Comparison of ENCODE assay signal across 1 cellular context in the genomic region with DNA sequence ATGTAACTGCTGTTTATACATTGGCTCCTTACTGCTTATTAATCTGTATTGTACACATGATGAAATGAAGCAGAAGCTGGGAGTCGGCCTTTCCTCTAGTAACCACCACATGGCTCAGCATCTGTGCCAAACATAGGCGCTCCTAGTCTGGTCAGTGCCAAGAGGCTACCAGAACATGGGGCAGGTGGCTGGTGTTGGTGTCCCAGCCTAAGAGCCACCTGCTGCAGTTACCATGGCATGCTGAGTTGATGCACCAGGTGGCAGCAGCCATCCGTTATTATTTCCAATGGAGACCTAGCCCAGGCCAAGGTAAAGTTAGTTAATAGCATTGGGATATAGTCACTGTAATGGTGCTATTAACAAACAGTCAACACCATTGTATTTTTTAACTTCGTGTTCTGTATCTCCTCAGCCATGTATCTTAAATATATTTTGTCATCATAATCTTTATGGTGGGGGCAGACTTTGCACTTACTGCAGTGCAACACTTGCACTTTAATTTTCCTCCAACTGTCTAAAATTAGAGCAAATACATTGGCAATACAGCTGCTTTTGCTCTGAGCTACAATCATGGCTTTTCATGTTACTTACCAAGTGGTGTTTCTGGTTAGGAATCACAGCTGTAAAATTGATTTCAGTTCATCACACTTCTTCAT.
TF ChIP-seq lines count a peak whose summit lies in the region.

No MANE protein-coding gene starts in this region.

TF ChIP-seq in K562, 482 proteins besides CTCF, POLR2A, EP300 and RAD21 (continued from another document and continues in another):
- TF ChIP-seq PML (IDR thresholded peaks at IDR 0.05; ENCODE audit: low read length) = peak; percentile 13; the same call in 1 of the 2 replicates
- no peak for TF ChIP-seq HOXB6 (CRISPR knock-in tag; IDR thresholded peaks at IDR 0.05; ENCODE audit: borderline replicate concordance)
- TF ChIP-seq TCFL5 (CRISPR knock-in tag; conservative IDR thresholded peaks at IDR 0.05) = no peak
- TF ChIP-seq CREB1 (IDR thresholded peaks at IDR 0.05) = no peak
- TF ChIP-seq CREB1 (CRISPR knock-in tag; IDR thresholded peaks at IDR 0.05) = no peak
- TF ChIP-seq ZNF561 (CRISPR knock-in tag; conservative IDR thresholded peaks at IDR 0.05) = no peak
- no peak for TF ChIP-seq HNRNPUL1 (IDR thresholded peaks at IDR 0.05; ENCODE audit: low read length)
- no peak for TF ChIP-seq HNRNPLL (IDR thresholded peaks at IDR 0.05; ENCODE audit: low read depth, low read length, poor library complexity, severe bottlenecking)
- TF ChIP-seq, protein P1, sequence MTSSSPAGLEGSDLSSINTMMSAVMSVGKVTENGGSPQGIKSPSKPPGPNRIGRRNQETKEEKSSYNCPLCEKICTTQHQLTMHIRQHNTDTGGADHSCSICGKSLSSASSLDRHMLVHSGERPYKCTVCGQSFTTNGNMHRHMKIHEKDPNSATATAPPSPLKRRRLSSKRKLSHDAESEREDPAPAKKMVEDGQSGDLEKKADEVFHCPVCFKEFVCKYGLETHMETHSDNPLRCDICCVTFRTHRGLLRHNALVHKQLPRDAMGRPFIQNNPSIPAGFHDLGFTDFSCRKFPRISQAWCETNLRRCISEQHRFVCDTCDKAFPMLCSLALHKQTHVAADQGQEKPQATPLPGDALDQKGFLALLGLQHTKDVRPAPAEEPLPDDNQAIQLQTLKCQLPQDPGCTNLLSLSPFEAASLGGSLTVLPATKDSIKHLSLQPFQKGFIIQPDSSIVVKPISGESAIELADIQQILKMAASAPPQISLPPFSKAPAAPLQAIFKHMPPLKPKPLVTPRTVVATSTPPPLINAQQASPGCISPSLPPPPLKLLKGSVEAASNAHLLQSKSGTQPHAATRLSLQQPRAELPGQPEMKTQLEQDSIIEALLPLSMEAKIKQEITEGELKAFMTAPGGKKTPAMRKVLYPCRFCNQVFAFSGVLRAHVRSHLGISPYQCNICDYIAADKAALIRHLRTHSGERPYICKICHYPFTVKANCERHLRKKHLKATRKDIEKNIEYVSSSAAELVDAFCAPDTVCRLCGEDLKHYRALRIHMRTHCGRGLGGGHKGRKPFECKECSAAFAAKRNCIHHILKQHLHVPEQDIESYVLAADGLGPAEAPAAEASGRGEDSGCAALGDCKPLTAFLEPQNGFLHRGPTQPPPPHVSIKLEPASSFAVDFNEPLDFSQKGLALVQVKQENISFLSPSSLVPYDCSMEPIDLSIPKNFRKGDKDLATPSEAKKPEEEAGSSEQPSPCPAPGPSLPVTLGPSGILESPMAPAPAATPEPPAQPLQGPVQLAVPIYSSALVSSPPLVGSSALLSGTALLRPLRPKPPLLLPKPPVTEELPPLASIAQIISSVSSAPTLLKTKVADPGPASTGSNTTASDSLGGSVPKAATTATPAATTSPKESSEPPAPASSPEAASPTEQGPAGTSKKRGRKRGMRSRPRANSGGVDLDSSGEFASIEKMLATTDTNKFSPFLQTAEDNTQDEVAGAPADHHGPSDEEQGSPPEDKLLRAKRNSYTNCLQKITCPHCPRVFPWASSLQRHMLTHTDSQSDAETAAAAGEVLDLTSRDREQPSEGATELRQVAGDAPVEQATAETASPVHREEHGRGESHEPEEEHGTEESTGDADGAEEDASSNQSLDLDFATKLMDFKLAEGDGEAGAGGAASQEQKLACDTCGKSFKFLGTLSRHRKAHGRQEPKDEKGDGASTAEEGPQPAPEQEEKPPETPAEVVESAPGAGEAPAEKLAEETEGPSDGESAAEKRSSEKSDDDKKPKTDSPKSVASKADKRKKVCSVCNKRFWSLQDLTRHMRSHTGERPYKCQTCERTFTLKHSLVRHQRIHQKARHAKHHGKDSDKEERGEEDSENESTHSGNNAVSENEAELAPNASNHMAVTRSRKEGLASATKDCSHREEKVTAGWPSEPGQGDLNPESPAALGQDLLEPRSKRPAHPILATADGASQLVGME (CRISPR knock-in tag; IDR thresholded peaks at IDR 0.05) = 0 out of 2 replicates have a peak, but pooled peaks have one; percentile 28
- TF ChIP-seq MEF2A (IDR thresholded peaks at IDR 0.05; ENCODE audit: control insufficient read depth, low read depth, low read length) = no peak
- TF ChIP-seq, protein P2, sequence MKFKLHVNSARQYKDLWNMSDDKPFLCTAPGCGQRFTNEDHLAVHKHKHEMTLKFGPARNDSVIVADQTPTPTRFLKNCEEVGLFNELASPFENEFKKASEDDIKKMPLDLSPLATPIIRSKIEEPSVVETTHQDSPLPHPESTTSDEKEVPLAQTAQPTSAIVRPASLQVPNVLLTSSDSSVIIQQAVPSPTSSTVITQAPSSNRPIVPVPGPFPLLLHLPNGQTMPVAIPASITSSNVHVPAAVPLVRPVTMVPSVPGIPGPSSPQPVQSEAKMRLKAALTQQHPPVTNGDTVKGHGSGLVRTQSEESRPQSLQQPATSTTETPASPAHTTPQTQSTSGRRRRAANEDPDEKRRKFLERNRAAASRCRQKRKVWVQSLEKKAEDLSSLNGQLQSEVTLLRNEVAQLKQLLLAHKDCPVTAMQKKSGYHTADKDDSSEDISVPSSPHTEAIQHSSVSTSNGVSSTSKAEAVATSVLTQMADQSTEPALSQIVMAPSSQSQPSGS (CRISPR knock-in tag; IDR thresholded peaks at IDR 0.05) = no peak
- TF ChIP-seq, protein P3, sequence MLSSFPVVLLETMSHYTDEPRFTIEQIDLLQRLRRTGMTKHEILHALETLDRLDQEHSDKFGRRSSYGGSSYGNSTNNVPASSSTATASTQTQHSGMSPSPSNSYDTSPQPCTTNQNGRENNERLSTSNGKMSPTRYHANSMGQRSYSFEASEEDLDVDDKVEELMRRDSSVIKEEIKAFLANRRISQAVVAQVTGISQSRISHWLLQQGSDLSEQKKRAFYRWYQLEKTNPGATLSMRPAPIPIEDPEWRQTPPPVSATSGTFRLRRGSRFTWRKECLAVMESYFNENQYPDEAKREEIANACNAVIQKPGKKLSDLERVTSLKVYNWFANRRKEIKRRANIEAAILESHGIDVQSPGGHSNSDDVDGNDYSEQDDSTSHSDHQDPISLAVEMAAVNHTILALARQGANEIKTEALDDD (IDR thresholded peaks at IDR 0.05) = peak; percentile 72
- no peak for TF ChIP-seq FOXA3 (CRISPR knock-in tag; conservative IDR thresholded peaks at IDR 0.05 in 1 of 2, IDR thresholded peaks at IDR 0.05 in 1 of 2)
- TF ChIP-seq ZNF239 (CRISPR knock-in tag; IDR thresholded peaks at IDR 0.05) = no peak
- TF ChIP-seq PCBP1 (IDR thresholded peaks at IDR 0.05; ENCODE audit: low read depth, low read length, poor library complexity, severe bottlenecking) = no peak
- no peak for TF ChIP-seq SMARCA5 (IDR thresholded peaks at IDR 0.05)
- no peak for TF ChIP-seq JUN (IDR thresholded peaks at IDR 0.05; ENCODE audit: borderline replicate concordance, low read depth, low read length)
- no peak for TF ChIP-seq JUN (CRISPR knock-in tag; IDR thresholded peaks at IDR 0.05; ENCODE audit: borderline replicate concordance)
- TF ChIP-seq FOXJ2 (tag; IDR thresholded peaks at IDR 0.05) = no peak
- TF ChIP-seq, protein P4, sequence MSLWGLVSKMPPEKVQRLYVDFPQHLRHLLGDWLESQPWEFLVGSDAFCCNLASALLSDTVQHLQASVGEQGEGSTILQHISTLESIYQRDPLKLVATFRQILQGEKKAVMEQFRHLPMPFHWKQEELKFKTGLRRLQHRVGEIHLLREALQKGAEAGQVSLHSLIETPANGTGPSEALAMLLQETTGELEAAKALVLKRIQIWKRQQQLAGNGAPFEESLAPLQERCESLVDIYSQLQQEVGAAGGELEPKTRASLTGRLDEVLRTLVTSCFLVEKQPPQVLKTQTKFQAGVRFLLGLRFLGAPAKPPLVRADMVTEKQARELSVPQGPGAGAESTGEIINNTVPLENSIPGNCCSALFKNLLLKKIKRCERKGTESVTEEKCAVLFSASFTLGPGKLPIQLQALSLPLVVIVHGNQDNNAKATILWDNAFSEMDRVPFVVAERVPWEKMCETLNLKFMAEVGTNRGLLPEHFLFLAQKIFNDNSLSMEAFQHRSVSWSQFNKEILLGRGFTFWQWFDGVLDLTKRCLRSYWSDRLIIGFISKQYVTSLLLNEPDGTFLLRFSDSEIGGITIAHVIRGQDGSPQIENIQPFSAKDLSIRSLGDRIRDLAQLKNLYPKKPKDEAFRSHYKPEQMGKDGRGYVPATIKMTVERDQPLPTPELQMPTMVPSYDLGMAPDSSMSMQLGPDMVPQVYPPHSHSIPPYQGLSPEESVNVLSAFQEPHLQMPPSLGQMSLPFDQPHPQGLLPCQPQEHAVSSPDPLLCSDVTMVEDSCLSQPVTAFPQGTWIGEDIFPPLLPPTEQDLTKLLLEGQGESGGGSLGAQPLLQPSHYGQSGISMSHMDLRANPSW (CRISPR knock-in tag; IDR thresholded peaks at IDR 0.05) = no peak
- no peak for TF ChIP-seq ZNF830 (CRISPR knock-in tag; IDR thresholded peaks at IDR 0.05)
- TF ChIP-seq ZNF174 (CRISPR knock-in tag; IDR thresholded peaks at IDR 0.05) = no peak
- TF ChIP-seq ZNF146 (CRISPR knock-in tag; IDR thresholded peaks at IDR 0.05; ENCODE audit: unreplicated experiment) = no peak
- TF ChIP-seq, protein P5, sequence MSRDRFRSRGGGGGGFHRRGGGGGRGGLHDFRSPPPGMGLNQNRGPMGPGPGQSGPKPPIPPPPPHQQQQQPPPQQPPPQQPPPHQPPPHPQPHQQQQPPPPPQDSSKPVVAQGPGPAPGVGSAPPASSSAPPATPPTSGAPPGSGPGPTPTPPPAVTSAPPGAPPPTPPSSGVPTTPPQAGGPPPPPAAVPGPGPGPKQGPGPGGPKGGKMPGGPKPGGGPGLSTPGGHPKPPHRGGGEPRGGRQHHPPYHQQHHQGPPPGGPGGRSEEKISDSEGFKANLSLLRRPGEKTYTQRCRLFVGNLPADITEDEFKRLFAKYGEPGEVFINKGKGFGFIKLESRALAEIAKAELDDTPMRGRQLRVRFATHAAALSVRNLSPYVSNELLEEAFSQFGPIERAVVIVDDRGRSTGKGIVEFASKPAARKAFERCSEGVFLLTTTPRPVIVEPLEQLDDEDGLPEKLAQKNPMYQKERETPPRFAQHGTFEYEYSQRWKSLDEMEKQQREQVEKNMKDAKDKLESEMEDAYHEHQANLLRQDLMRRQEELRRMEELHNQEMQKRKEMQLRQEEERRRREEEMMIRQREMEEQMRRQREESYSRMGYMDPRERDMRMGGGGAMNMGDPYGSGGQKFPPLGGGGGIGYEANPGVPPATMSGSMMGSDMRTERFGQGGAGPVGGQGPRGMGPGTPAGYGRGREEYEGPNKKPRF (IDR thresholded peaks at IDR 0.05; ENCODE audit: low read depth, low read length) = no peak
- no peak for TF ChIP-seq SMARCC2 (IDR thresholded peaks at IDR 0.05; ENCODE audit: low read depth)
- no peak for TF ChIP-seq FOXJ3 (CRISPR knock-in tag; IDR thresholded peaks at IDR 0.05)
- TF ChIP-seq, protein P6, sequence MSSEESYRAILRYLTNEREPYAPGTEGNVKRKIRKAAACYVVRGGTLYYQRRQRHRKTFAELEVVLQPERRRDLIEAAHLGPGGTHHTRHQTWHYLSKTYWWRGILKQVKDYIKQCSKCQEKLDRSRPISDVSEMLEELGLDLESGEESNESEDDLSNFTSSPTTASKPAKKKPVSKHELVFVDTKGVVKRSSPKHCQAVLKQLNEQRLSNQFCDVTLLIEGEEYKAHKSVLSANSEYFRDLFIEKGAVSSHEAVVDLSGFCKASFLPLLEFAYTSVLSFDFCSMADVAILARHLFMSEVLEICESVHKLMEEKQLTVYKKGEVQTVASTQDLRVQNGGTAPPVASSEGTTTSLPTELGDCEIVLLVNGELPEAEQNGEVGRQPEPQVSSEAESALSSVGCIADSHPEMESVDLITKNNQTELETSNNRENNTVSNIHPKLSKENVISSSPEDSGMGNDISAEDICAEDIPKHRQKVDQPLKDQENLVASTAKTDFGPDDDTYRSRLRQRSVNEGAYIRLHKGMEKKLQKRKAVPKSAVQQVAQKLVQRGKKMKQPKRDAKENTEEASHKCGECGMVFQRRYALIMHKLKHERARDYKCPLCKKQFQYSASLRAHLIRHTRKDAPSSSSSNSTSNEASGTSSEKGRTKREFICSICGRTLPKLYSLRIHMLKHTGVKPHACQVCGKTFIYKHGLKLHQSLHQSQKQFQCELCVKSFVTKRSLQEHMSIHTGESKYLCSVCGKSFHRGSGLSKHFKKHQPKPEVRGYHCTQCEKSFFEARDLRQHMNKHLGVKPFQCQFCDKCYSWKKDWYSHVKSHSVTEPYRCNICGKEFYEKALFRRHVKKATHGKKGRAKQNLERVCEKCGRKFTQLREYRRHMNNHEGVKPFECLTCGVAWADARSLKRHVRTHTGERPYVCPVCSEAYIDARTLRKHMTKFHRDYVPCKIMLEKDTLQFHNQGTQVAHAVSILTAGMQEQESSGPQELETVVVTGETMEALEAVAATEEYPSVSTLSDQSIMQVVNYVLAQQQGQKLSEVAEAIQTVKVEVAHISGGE (CRISPR knock-in tag; IDR thresholded peaks at IDR 0.05) = peak in 1 of 3 experiments; percentile 19; a peak in 1 of 6 replicates
- no peak for TF ChIP-seq NFIX (CRISPR knock-in tag; IDR thresholded peaks at IDR 0.05; ENCODE audit: low read depth)
- 0 out of 2 replicates have a peak, but pooled peaks have one; percentile 18 for TF ChIP-seq CXXC5 (CRISPR knock-in tag; IDR thresholded peaks at IDR 0.05)
- TF ChIP-seq, protein P7, sequence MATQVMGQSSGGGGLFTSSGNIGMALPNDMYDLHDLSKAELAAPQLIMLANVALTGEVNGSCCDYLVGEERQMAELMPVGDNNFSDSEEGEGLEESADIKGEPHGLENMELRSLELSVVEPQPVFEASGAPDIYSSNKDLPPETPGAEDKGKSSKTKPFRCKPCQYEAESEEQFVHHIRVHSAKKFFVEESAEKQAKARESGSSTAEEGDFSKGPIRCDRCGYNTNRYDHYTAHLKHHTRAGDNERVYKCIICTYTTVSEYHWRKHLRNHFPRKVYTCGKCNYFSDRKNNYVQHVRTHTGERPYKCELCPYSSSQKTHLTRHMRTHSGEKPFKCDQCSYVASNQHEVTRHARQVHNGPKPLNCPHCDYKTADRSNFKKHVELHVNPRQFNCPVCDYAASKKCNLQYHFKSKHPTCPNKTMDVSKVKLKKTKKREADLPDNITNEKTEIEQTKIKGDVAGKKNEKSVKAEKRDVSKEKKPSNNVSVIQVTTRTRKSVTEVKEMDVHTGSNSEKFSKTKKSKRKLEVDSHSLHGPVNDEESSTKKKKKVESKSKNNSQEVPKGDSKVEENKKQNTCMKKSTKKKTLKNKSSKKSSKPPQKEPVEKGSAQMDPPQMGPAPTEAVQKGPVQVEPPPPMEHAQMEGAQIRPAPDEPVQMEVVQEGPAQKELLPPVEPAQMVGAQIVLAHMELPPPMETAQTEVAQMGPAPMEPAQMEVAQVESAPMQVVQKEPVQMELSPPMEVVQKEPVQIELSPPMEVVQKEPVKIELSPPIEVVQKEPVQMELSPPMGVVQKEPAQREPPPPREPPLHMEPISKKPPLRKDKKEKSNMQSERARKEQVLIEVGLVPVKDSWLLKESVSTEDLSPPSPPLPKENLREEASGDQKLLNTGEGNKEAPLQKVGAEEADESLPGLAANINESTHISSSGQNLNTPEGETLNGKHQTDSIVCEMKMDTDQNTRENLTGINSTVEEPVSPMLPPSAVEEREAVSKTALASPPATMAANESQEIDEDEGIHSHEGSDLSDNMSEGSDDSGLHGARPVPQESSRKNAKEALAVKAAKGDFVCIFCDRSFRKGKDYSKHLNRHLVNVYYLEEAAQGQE (CRISPR knock-in tag; IDR thresholded peaks at IDR 0.05; ENCODE audit: low read depth) = no peak
- TF ChIP-seq, protein P8, sequence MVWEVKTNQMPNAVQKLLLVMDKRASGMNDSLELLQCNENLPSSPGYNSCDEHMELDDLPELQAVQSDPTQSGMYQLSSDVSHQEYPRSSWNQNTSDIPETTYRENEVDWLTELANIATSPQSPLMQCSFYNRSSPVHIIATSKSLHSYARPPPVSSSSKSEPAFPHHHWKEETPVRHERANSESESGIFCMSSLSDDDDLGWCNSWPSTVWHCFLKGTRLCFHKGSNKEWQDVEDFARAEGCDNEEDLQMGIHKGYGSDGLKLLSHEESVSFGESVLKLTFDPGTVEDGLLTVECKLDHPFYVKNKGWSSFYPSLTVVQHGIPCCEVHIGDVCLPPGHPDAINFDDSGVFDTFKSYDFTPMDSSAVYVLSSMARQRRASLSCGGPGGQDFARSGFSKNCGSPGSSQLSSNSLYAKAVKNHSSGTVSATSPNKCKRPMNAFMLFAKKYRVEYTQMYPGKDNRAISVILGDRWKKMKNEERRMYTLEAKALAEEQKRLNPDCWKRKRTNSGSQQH (CRISPR knock-in tag; IDR thresholded peaks at IDR 0.05) = 0 out of 2 replicates have a peak, but pooled peaks have one; percentile 52
